14 cellular contexts compared by ENCODE assay signal in genomic region chr9:93460689-93461413, GRCh38. TPM values are rescaled to one million over a fixed set of nuclear protein-coding genes. Genes with fewer than 3 reads are reported as not detected.
DNase-seq lines count a peak whose midpoint lies in the region; ATAC-seq and TF ChIP-seq lines count a peak whose summit lies in the region.
"Had no signal": no experiment of that assay in that cellular context is flagged by ENCODE, and none has a peak within 500 bp of the region (broad histone marks: within the 10 kb centered on the region; RNA-seq: fewer than 3 reads in every experiment).

No MANE protein-coding gene starts in this region.

- peaks cover 10% of the 10 kb centered on the region for H3K36me3 Mint-ChIP-seq in activated naive CD4-positive, alpha-beta T cell treated with anti-CD3 and anti-CD28 coated beads for 36 hours (ENCODE audit: low read depth)
- H3K36me3 Mint-ChIP-seq in activated naive CD8-positive, alpha-beta T cell treated with anti-CD3 and anti-CD28 coated beads for 36 hours = peaks cover 42% of the 10 kb centered on the region
- peaks cover 9% of the 10 kb centered on the region for H3K36me3 Mint-ChIP-seq in endothelial cell (ENCODE audit: low read depth, unreplicated experiment)

- no peaks in the 10 kb centered on the region for H3K27me3 Mint-ChIP-seq in activated naive CD4-positive, alpha-beta T cell treated with anti-CD3 and anti-CD28 coated beads for 36 hours (ENCODE audit: low read depth)
- H3K27me3 Mint-ChIP-seq in activated naive CD8-positive, alpha-beta T cell treated with anti-CD3 and anti-CD28 coated beads for 36 hours = no peaks in the 10 kb centered on the region
- H3K27me3 Mint-ChIP-seq in endothelial cell (ENCODE audit: unreplicated experiment) = peaks cover 5% of the 10 kb centered on the region

- intact Hi-C loops in activated naive CD4-positive, alpha-beta T cell treated with anti-CD3 and anti-CD28 coated beads for 36 hours (cut with micrococcal nuclease) = no loop called here
- intact Hi-C loops in psoas muscle (cut with DNase I) (no loop called here), body of pancreas (cut with DNase I) (no loop called here)

- no peak for TF ChIP-seq POLR2A in body of pancreas (IDR thresholded peaks at IDR 0.05)

- 83 to 95% (median 88%) methylated on average over 3 of the region's 3 CpGs for WGBS in psoas muscle, 3 donors
- whole genome bisulfite sequencing in body of pancreas, 2 donors = 81 to 85% methylated on average over 3 of the region's 3 CpGs

- H3K4me2 ChIP-seq in Loucy (ENCODE audit: low read depth, low read length, poor library complexity, severe bottlenecking) = peak overlapping the region; percentile 48

- no peaks in the 10 kb centered on the region for H3K27me3 ChIP-seq in Loucy (ENCODE audit: insufficient read depth, low read length, poor library complexity, severe bottlenecking)
- no peaks in the 10 kb centered on the region for H3K27me3 ChIP-seq in psoas muscle (ENCODE audit: insufficient read depth in 3 of 3, low read length in 2 of 3)
- H3K27me3 ChIP-seq in BE2C = no peaks in the 10 kb centered on the region
- no peaks in the 10 kb centered on the region for H3K27me3 ChIP-seq in body of pancreas

- no peak for DNase-seq in activated naive CD4-positive, alpha-beta T cell treated with anti-CD3 and anti-CD28 coated beads for 36 hours
- DNase-seq in activated naive CD4-positive, alpha-beta T cell treated with Interleukin-2 at 50 U/mL for 16 hours = no peak
- no peak for DNase-seq in activated naive CD8-positive, alpha-beta T cell treated with anti-CD3 and anti-CD28 coated beads for 36 hours
- DNase-seq in psoas muscle (no peak), BE2C (no peak), endothelial cell (ENCODE audit: low spot score) (no peak), body of pancreas (no peak)
- DNase-seq: Kasumi-1, NCI-H1694, NCI-H510A had no signal

- ATAC-seq in psoas muscle = no peak
- no peak for ATAC-seq in body of pancreas
- ATAC-seq: activated CD4-positive, CD25-positive, alpha-beta regulatory T cell treated with anti-CD3 and anti-CD28 coated beads, Interleukin-2, amount 50 U/mL, for 24 hours had no signal

- peaks cover 99% of the 10 kb centered on the region for H3K79me2 ChIP-seq in Loucy (ENCODE audit: insufficient read depth, low read length)

- H3F3A ChIP-seq in Loucy (ENCODE audit: low read depth) = no peaks in the 10 kb centered on the region

- no peak overlapping the region for H3K9ac ChIP-seq in Loucy (ENCODE audit: low read depth, low read length, poor library complexity, severe bottlenecking)

- CTCF ChIA-PET in activated naive CD4-positive, alpha-beta T cell treated with anti-CD3 and anti-CD28 coated beads for 36 hours (lab: Charles Lee) = no interaction called here

- H4K20me1 ChIP-seq in Loucy (ENCODE audit: insufficient read depth, low read length, poor library complexity, severe bottlenecking) = peaks cover 91% of the 10 kb centered on the region

- peak overlapping the region; percentile 12 for H3K4me3 ChIP-seq in Loucy (ENCODE audit: low read length, poor library complexity, severe bottlenecking)
- H3K4me3 ChIP-seq in psoas muscle = no peak overlapping the region
- H3K4me3 ChIP-seq in BE2C (ENCODE audit: low read depth, low read length) = no peak overlapping the region
- H3K4me3 ChIP-seq in body of pancreas = no peak overlapping the region
- H3K4me3 ChIP-seq: prostate gland, thoracic aorta had no signal

- peaks cover 83% of the 10 kb centered on the region for H3K4me1 Mint-ChIP-seq in activated naive CD4-positive, alpha-beta T cell treated with anti-CD3 and anti-CD28 coated beads for 36 hours (ENCODE audit: low read depth)
- H3K4me1 Mint-ChIP-seq in activated naive CD8-positive, alpha-beta T cell treated with anti-CD3 and anti-CD28 coated beads for 36 hours = peaks cover 81% of the 10 kb centered on the region
- H3K4me1 Mint-ChIP-seq in endothelial cell (ENCODE audit: unreplicated experiment) = peaks cover 31% of the 10 kb centered on the region

- TF ChIP-seq CTCF in Loucy (conservative IDR thresholded peaks at IDR 0.05; ENCODE audit: low read length) (no peak), psoas muscle (IDR thresholded peaks at IDR 0.05) (no peak), BE2C (IDR thresholded peaks at IDR 0.05; ENCODE audit: low read depth, low read length) (no peak), endothelial cell (IDR thresholded peaks at IDR 0.05; ENCODE audit: unreplicated experiment) (no peak), body of pancreas (IDR thresholded peaks at IDR 0.05) (no peak)

- no peaks in the 10 kb centered on the region for H3K36me3 ChIP-seq in Loucy (ENCODE audit: insufficient read depth, low read length)
- no peaks in the 10 kb centered on the region for H3K36me3 ChIP-seq in psoas muscle (ENCODE audit: insufficient read depth in 1 of 2, low read depth in 1 of 2)
- H3K36me3 ChIP-seq in BE2C = peaks cover 7% of the 10 kb centered on the region
- H3K36me3 ChIP-seq in body of pancreas (replicated peaks in 1 of 2; ENCODE audit: insufficient read depth in 1 of 2, low read depth in 2 of 2) = no peaks in the 10 kb centered on the region
- H3K36me3 ChIP-seq: prostate gland, thoracic aorta had no signal

- H3K9me3 ChIP-seq in Loucy (ENCODE audit: insufficient read depth, low read depth, low read length) = no peaks in the 10 kb centered on the region
- H3K9me3 ChIP-seq in psoas muscle = no peaks in the 10 kb centered on the region
- H3K9me3 ChIP-seq in BE2C = no peaks in the 10 kb centered on the region
- no peaks in the 10 kb centered on the region for H3K9me3 ChIP-seq in body of pancreas
- H3K9me3 ChIP-seq: prostate gland, thoracic aorta had no signal

- no peaks in the 10 kb centered on the region for H3K9me2 ChIP-seq in Loucy (replicated peaks; ENCODE audit: low read depth, low read length)

- peak overlapping the region; percentile 32 for H3K27ac Mint-ChIP-seq in activated naive CD4-positive, alpha-beta T cell treated with anti-CD3 and anti-CD28 coated beads for 36 hours
- H3K27ac Mint-ChIP-seq in activated naive CD8-positive, alpha-beta T cell treated with anti-CD3 and anti-CD28 coated beads for 36 hours = peak overlapping the region; percentile 4
- H3K27ac Mint-ChIP-seq in endothelial cell (ENCODE audit: unreplicated experiment) = no peak overlapping the region

- no peaks in the 10 kb centered on the region for H3K9me3 Mint-ChIP-seq in activated naive CD4-positive, alpha-beta T cell treated with anti-CD3 and anti-CD28 coated beads for 36 hours
- no peaks in the 10 kb centered on the region for H3K9me3 Mint-ChIP-seq in activated naive CD8-positive, alpha-beta T cell treated with anti-CD3 and anti-CD28 coated beads for 36 hours
- no peaks in the 10 kb centered on the region for H3K9me3 Mint-ChIP-seq in endothelial cell (ENCODE audit: unreplicated experiment)

- H3K4me3 Mint-ChIP-seq in activated naive CD4-positive, alpha-beta T cell treated with anti-CD3 and anti-CD28 coated beads for 36 hours = no peak overlapping the region
- no peak overlapping the region for H3K4me3 Mint-ChIP-seq in activated naive CD8-positive, alpha-beta T cell treated with anti-CD3 and anti-CD28 coated beads for 36 hours
- no peak overlapping the region for H3K4me3 Mint-ChIP-seq in endothelial cell (ENCODE audit: unreplicated experiment)

- peak overlapping the region; percentile 40 for H3K27ac ChIP-seq in psoas muscle
- H3K27ac ChIP-seq in body of pancreas = no peak overlapping the region
- H3K27ac ChIP-seq: prostate gland, thoracic aorta had no signal

- H3K4me1 ChIP-seq in Loucy (ENCODE audit: insufficient read depth, low read length, poor library complexity, severe bottlenecking) = peaks cover 75% of the 10 kb centered on the region
- peaks cover 66% of the 10 kb centered on the region for H3K4me1 ChIP-seq in psoas muscle
- peaks cover 7% of the 10 kb centered on the region; the same call in 1 of the 2 replicates for H3K4me1 ChIP-seq in BE2C
- peaks cover 69% of the 10 kb centered on the region for H3K4me1 ChIP-seq in body of pancreas
- H3K4me1 ChIP-seq: prostate gland had no signal

- H2AFZ ChIP-seq in Loucy (ENCODE audit: low read length) = no peak overlapping the region

RNA-seq across cellular contexts. Expression of gene FAM120AOS, which starts 7.5 kb away (rescaled TPM):
- 10 to 100 TPM; 25.5 to 26.0 TPM for total RNA-seq in activated naive CD4-positive, alpha-beta T cell treated with anti-CD3 and anti-CD28 coated beads for 36 hours
- total RNA-seq in activated naive CD8-positive, alpha-beta T cell treated with anti-CD3 and anti-CD28 coated beads for 36 hours = 10 to 100 TPM; 46.1 to 46.5 TPM
- total RNA-seq in psoas muscle (10 to 100 TPM; 26.8 to 35.1 (median 29.9) TPM), endothelial cell (ENCODE audit: unreplicated experiment) (38.7 TPM), body of pancreas (10 to 100 TPM; 35.0 to 44.5 TPM)
- 10 to 100 TPM; 21.4 to 39.4 (median 25.4) TPM for polyA plus RNA-seq in psoas muscle
- 69.7 TPM for polyA plus RNA-seq in BE2C (2012; ENCODE audit: insufficient read depth, insufficient read length, low read depth)

RNA-seq across cellular contexts. Expression of gene FAM120A, which starts 9.4 kb away (rescaled TPM):
- total RNA-seq in activated naive CD4-positive, alpha-beta T cell treated with anti-CD3 and anti-CD28 coated beads for 36 hours = 100 to 1,000 TPM; 112 to 116 TPM
- 100 to 1,000 TPM; 121 TPM for total RNA-seq in activated naive CD8-positive, alpha-beta T cell treated with anti-CD3 and anti-CD28 coated beads for 36 hours
- total RNA-seq in psoas muscle (100 to 1,000 TPM in 3 of 4 donors, 10 to 100 TPM in 1; 67.1 to 126 (median 109) TPM), endothelial cell (ENCODE audit: unreplicated experiment) (56.1 TPM), body of pancreas (10 to 100 TPM; 56.8 to 77.5 TPM)
- polyA plus RNA-seq in psoas muscle = 10 to 100 TPM; 37.9 to 70.1 (median 49.3) TPM
- polyA plus RNA-seq in BE2C (2012; ENCODE audit: insufficient read depth, insufficient read length, low read depth) = 86.3 TPM
